Comparison of ENCODE assay signal across 15 cellular contexts in genomic region chr6:125258651-125259353, GRCh38. TPM values are rescaled to one million over a fixed set of nuclear protein-coding genes. Genes with fewer than 3 reads are reported as not detected.
A peak's percentile ranks its signal among the peaks of the same experiment; 100 is the strongest.
DNase-seq lines count a peak whose midpoint lies in the region; ATAC-seq and TF ChIP-seq lines count a peak whose summit lies in the region.
"Had no signal": no experiment of that assay in that cellular context is flagged by ENCODE, and none has a peak within 500 bp of the region (broad histone marks: within the 10 kb centered on the region; RNA-seq: fewer than 3 reads in every experiment).

No MANE protein-coding gene starts in this region.

- H3K4me1 ChIP-seq in thyroid gland: no peaks in the 10 kb centered on the region
- H3K4me1 ChIP-seq: gastrocnemius medialis, psoas muscle had no signal

- H3K36me3 ChIP-seq in thyroid gland: no peaks in the 10 kb centered on the region

- 95 to 96% methylated on average over 2 of the region's 2 CpGs for WGBS in thyroid gland, 2 donors

- TF ChIP-seq POLR2A in thyroid gland (IDR thresholded peaks at IDR 0.05): no peak

- H3K27me3 ChIP-seq in thyroid gland: no peaks in the 10 kb centered on the region
- H3K27me3 ChIP-seq: gastrocnemius medialis had no signal

- intact Hi-C loops in thyroid gland (cut with DNase I): no loop called here

- no peaks in the 10 kb centered on the region for H3K9me3 ChIP-seq in thyroid gland
- H3K9me3 ChIP-seq: gastrocnemius medialis, psoas muscle had no signal

- H3K4me3 ChIP-seq in thyroid gland (replicated peaks in 1 of 3): no peak overlapping the region
- H3K4me3 ChIP-seq: gastrocnemius medialis, GM23338, psoas muscle had no signal

- H3K27ac ChIP-seq in epithelial cell of prostate (peak overlapping the region; percentile 19), thyroid gland (no peak overlapping the region)
- H3K27ac ChIP-seq: gastrocnemius medialis, psoas muscle had no signal

- ATAC-seq in GM18502 (IDR thresholded peaks at IDR 0.05; ENCODE audit: poor library complexity, unreplicated experiment) (peak; percentile 82), HG02938 (IDR thresholded peaks at IDR 0.05; ENCODE audit: unreplicated experiment) (peak; percentile 72), HG03571 (IDR thresholded peaks at IDR 0.05; ENCODE audit: unreplicated experiment) (no peak)
- ATAC-seq: GM23338 had no signal

- DNase-seq in NOMO-1 (lab: John Stamatoyannopoulos, UW; ENCODE audit: unreplicated experiment in 2 of 2) (peak; percentile 61 to 90), epithelial cell of prostate (ENCODE audit: low read depth, low spot score) (no peak), globus pallidus (ENCODE audit: low spot score) (no peak), thyroid gland (no peak), NCI-H146 treated with DMSO at 0.1 percent for 48 hours (lab: John Stamatoyannopoulos, UW; ENCODE audit: unreplicated experiment) (no peak)
- DNase-seq: activated gamma-delta T cell treated with Interleukin-2 at 50 U/mL for 16 hours; gastrocnemius medialis; NCI-H1417 treated with DMSO at 0.1 percent for 48 hours; NCI-H526; psoas muscle; stimulated activated CD4-positive, alpha-beta T cell treated with anti-CD3 and anti-CD28 coated beads, Interleukin-15, amount 100 ng/mL, for 24 hours had no signal

- TF ChIP-seq CTCF in thyroid gland (IDR thresholded peaks at IDR 0.05): no peak

RNA-seq across cellular contexts. Expression of gene HDDC2, which starts 43.0 kb away (rescaled TPM):
- 10 to 100 TPM; 58.9 to 89.5 (median 78.9) TPM for total RNA-seq in thyroid gland

Comparison
In these comparisons a context has a peak if more than half of its experiments do, and no peak if none do; other contexts are left out.
1. DNase-seq: peak in NOMO-1 (2 of 2); none in epithelial cell of prostate (single experiment), globus pallidus (single experiment), thyroid gland (0 of 2) and NCI-H146 treated with DMSO at 0.1 percent for 48 hours (single experiment).